In the genomic region with DNA sequence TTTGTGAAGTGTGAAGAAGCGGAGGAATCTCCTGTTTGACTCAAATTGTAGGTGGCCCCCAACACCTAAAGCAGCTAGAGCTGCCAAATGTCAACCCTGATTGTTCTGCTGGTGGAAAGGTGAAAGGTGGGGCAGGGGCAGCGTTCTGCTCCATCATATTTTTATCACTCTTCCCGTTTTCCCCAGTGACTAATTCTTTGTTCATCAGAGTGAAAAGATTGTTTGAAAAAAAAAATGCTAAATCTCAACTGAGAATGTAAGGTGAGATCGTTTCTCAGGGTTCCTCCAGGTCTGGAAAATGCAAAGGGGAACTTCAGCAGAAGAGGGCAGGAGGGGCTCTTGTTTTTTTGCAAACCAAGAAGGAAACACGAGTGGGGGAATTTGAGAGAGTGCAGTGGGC, we compare ENCODE assay signal across 28 cellular contexts.
DNase-seq lines count a peak whose midpoint lies in the region; ATAC-seq and TF ChIP-seq lines count a peak whose summit lies in the region.
"Had no signal": no experiment of that assay in that cellular context is flagged by ENCODE, and none has a peak within 500 bp of the region (broad histone marks: within the 10 kb centered on the region; RNA-seq: fewer than 3 reads in every experiment).

No MANE protein-coding gene starts in this region.

- DNase-seq in Daoy (ENCODE audit: low read depth), result peak; percentile 19
- peak; percentile 9 for DNase-seq in M059J (ENCODE audit: low read depth)
- DNase-seq in epithelial cell of esophagus (ENCODE audit: low read depth), result peak; percentile 36
- peak; percentile 28 for DNase-seq in retinal pigment epithelial cell (ENCODE audit: low read depth)
- no peak for DNase-seq in NCI-H146 (lab: John Stamatoyannopoulos, UW)
- no peak for DNase-seq in NCI-H1417 (lab: John Stamatoyannopoulos, UW)
- DNase-seq: activated CD4-positive, alpha-beta T cell treated with anti-CD3 and anti-CD28 coated beads, Interleukin-2, amount 50 U/mL, for 48 hours; activated naive CD4-positive, alpha-beta T cell; activated naive CD8-positive, alpha-beta T cell treated with anti-CD3 and anti-CD28 coated beads, Interleukin-2, amount 50 U/mL, for 24 hours; DND-41; foreskin melanocyte; GOT3; heart right ventricle; kidney; lower lobe of right lung; naive thymus-derived CD4-positive, alpha-beta T cell; NCI-H1417 treated with DMSO at 0.1 percent for 48 hours; NCI-H2081 treated with DMSO at 0.1 percent for 48 hours; NCI-H446; RPMI8226; SK-N-SH; stimulated activated CD4-positive, alpha-beta T cell treated with anti-CD3 and anti-CD28 coated beads, Interleukin-1b, Interleukin-23, amount 100 ng/mL, for 48 hours; stimulated activated naive CD4-positive, alpha-beta T cell treated with Interleukin-2 at 50 U/mL for 16 hours; upper lobe of right lung had no signal

- TF ChIP-seq CTCF in epithelial cell of esophagus (IDR thresholded peaks at IDR 0.05; ENCODE audit: insufficient read depth, low read depth, low read length, missing control alignments) (no peak), retinal pigment epithelial cell (conservative IDR thresholded peaks at IDR 0.05; ENCODE audit: low read depth, low read length) (no peak)

- no peak for ATAC-seq in GM19455 (IDR thresholded peaks at IDR 0.05; ENCODE audit: unreplicated experiment)
- no peak for ATAC-seq in HG02763 (IDR thresholded peaks at IDR 0.05; ENCODE audit: unreplicated experiment)
- ATAC-seq: activated naive CD8-positive, alpha-beta T cell treated with anti-CD3 and anti-CD28 coated beads, Interleukin-2, amount 50 U/mL, for 24 hours; esophagus mucosa; heart right ventricle; lower lobe of right lung; naive thymus-derived CD4-positive, alpha-beta T cell; upper lobe of right lung had no signal

- H3K4me3 ChIP-seq in epithelial cell of esophagus (ENCODE audit: low read length) (no peak overlapping the region), retinal pigment epithelial cell (ENCODE audit: low read length) (no peak overlapping the region)
- H3K4me3 ChIP-seq: heart right ventricle, lower lobe of right lung, suprapubic skin, upper lobe of right lung had no signal

Comparison
In these comparisons a context has a peak if more than half of its experiments do, and no peak if none do; other contexts are left out.
1. DNase-seq: peak in Daoy (single experiment), M059J (single experiment), epithelial cell of esophagus (single experiment) and retinal pigment epithelial cell (single experiment); none in NCI-H146 (single experiment) and NCI-H1417 (0 of 3).